In genomic region chr22:34588893-34589545, GRCh38 we compare ENCODE assay signal across 25 cellular contexts.
"Had no signal": no experiment of that assay in that cellular context is flagged by ENCODE, and none has a peak within 500 bp of the region (broad histone marks: within the 10 kb centered on the region; RNA-seq: fewer than 3 reads in every experiment).

No MANE protein-coding gene starts in this region.

- H3K27ac ChIP-seq: brain microvascular endothelial cell, coronary artery, dorsolateral prefrontal cortex, heart left ventricle, parathyroid adenoma, psoas muscle, tibial nerve had no signal

- H3K4me3 ChIP-seq: coronary artery, dorsolateral prefrontal cortex, heart left ventricle, psoas muscle, tibial nerve had no signal

- H3K27me3 ChIP-seq: brain microvascular endothelial cell, heart left ventricle, tibial nerve had no signal

- H3K9ac ChIP-seq: parathyroid adenoma had no signal

- ATAC-seq: activated CD8-positive, alpha-beta T cell treated with anti-CD3 and anti-CD28 coated beads for 36 hours; activated T-cell treated with anti-CD3 and anti-CD28 coated beads, Interleukin-2, amount 50 U/mL, for 4 hours; activated T-helper 17 cell treated with anti-CD3 and anti-CD28 coated beads, Interleukin-2, amount 50 U/mL, for 72 hours; heart left ventricle; left colon; naive thymus-derived CD8-positive, alpha-beta T cell; psoas muscle had no signal

- DNase-seq: activated B cell treated with CpG ODN at 0.5 μM for 24 hours; activated CD4-positive, alpha-beta T cell treated with anti-CD3 and anti-CD28 coated beads, Interleukin-2, amount 50 U/mL, for 1 hour; activated CD8-positive, alpha-beta T cell treated with anti-CD3 and anti-CD28 coated beads for 36 hours; activated gamma-delta T cell treated with Interleukin-2 at 50 U/mL for 16 hours; activated naive CD4-positive, alpha-beta T cell treated with anti-CD3 and anti-CD28 coated beads, Interleukin-2, amount 50 U/mL, for 16 hours; activated T-cell treated with anti-CD3 and anti-CD28 coated beads, Interleukin-2, amount 50 U/mL, for 4 hours; amniotic stem cell; brain microvascular endothelial cell; dorsolateral prefrontal cortex; effector memory CD4-positive, alpha-beta T cell; erythroblast; heart left ventricle; hypothalamus; left colon; naive thymus-derived CD8-positive, alpha-beta T cell; occipital lobe; psoas muscle; stimulated activated CD4-positive, alpha-beta T cell treated with anti-CD3 and anti-CD28 coated beads, Interleukin-15, amount 100 ng/mL, for 24 hours; stimulated activated CD4-positive, alpha-beta T cell treated with anti-CD3 and anti-CD28 coated beads, Interleukin-2, amount 100 ng/mL, for 24 hours; stimulated activated naive CD4-positive, alpha-beta T cell; T-helper 2 cell had no signal

- H3K4me1 ChIP-seq: parathyroid adenoma, psoas muscle had no signal

- H3K36me3 ChIP-seq: brain microvascular endothelial cell, heart left ventricle, tibial nerve had no signal

- H3K79me2 ChIP-seq: parathyroid adenoma had no signal

- H3K9me3 ChIP-seq: psoas muscle had no signal
